22 cellular contexts compared by ENCODE assay signal in genomic region chr1:11566042-11566825, GRCh38.
"Had no signal": no experiment of that assay in that cellular context is flagged by ENCODE, and none has a peak within 500 bp of the region (broad histone marks: within the 10 kb centered on the region; RNA-seq: fewer than 3 reads in every experiment).

No MANE protein-coding gene starts in this region.

- H3K27ac ChIP-seq: adrenal gland, ascending aorta, esophagus muscularis mucosa, gastroesophageal sphincter, testis had no signal

- ATAC-seq: activated CD4-positive, alpha-beta T cell treated with anti-CD3 and anti-CD28 coated beads for 36 hours; activated T-helper 17 cell treated with anti-CD3 and anti-CD28 coated beads, Interleukin-2, amount 50 U/mL, for 72 hours; gastroesophageal sphincter; left colon had no signal

- H3K4me3 ChIP-seq: adrenal gland, ascending aorta, esophagus muscularis mucosa, gastroesophageal sphincter, testis had no signal

- H3K9me3 ChIP-seq: adrenal gland, ascending aorta, esophagus muscularis mucosa, gastroesophageal sphincter, testis had no signal

- H3K36me3 ChIP-seq: adrenal gland, ascending aorta, esophagus muscularis mucosa, gastroesophageal sphincter had no signal

- H3K27me3 ChIP-seq: ascending aorta, testis had no signal

- H3K4me1 ChIP-seq: adrenal gland, ascending aorta, esophagus muscularis mucosa, gastroesophageal sphincter, testis had no signal

- FAIRE-seq: colon, keratinocyte had no signal

- DNase-seq: activated B cell treated with CpG ODN at 0.5 μM for 24 hours; activated CD4-positive, alpha-beta T cell treated with anti-CD3 and anti-CD28 coated beads for 36 hours; activated CD4-positive, alpha-beta T cell treated with anti-CD3 and anti-CD28 coated beads, Interleukin-2, amount 50 U/mL, for 4 hours; activated CD8-positive, alpha-beta memory T cell treated with anti-CD3 and anti-CD28 coated beads for 24 hours; activated CD8-positive, alpha-beta memory T cell treated with anti-CD3 and anti-CD28 coated beads, Interleukin-2, amount 50 U/mL, for 4 hours; activated naive CD4-positive, alpha-beta T cell; activated T-cell treated with anti-CD3 and anti-CD28 coated beads, Interleukin-2, amount 50 U/mL, for 24 hours; adrenal gland; effector memory CD4-positive, alpha-beta T cell; left colon; nucleus accumbens; stimulated activated CD4-positive, alpha-beta T cell treated with anti-CD3 and anti-CD28 coated beads, Interleukin-4, amount 100 ng/mL, for 1 hour; stimulated activated naive CD4-positive, alpha-beta T cell; T1000; testis; trophoblast cell had no signal
